ENCODE assay signal across 8 cellular contexts in genomic region chr1:32924881-32925344, GRCh38. TPM values are rescaled to one million over a fixed set of nuclear protein-coding genes. Genes with fewer than 3 reads are reported as not detected.
DNase-seq lines count a peak whose midpoint lies in the region; ATAC-seq and TF ChIP-seq lines count a peak whose summit lies in the region.

No MANE protein-coding gene starts in this region.

- H3K36me3 Mint-ChIP-seq in activated CD4-positive, alpha-beta memory T cell treated with anti-CD3 and anti-CD28 coated beads for 36 hours: no peaks in the 10 kb centered on the region
- H3K36me3 Mint-ChIP-seq in activated CD4-positive, alpha-beta memory T cell treated with anti-CD3 and anti-CD28 coated beads, Interleukin-2, amount 10 ng/mL, durations not matched to agents 7 days and 5 days (ENCODE audit: low read depth): no peaks in the 10 kb centered on the region
- H3K36me3 Mint-ChIP-seq in memory B cell: no peaks in the 10 kb centered on the region

- TF ChIP-seq CTCF in coronary artery (IDR thresholded peaks at IDR 0.05): no peak
- peak in 2 of 5 experiments; percentile 9 to 19 for TF ChIP-seq CTCF in tibial nerve (IDR thresholded peaks at IDR 0.05)

- peak; percentile 25 for DNase-seq in activated CD4-positive, alpha-beta memory T cell treated with anti-CD3 and anti-CD28 coated beads for 36 hours
- DNase-seq in activated CD4-positive, alpha-beta memory T cell treated with anti-CD3 and anti-CD28 coated beads, Interleukin-2, amount 10 ng/mL, durations not matched to agents 7 days and 5 days: no peak
- DNase-seq in coronary artery (ENCODE audit: low spot score): no peak
- no peak for DNase-seq in memory B cell (ENCODE audit: low spot score in 2 of 2)
- DNase-seq in tibial nerve (ENCODE audit: low spot score in 2 of 2): no peak
- DNase-seq in DMS 273 treated with DMSO at 0.1 percent for 48 hours (lab: John Stamatoyannopoulos, UW): no peak
- DNase-seq in kidney glomerular epithelial cell (lab: John Stamatoyannopoulos, UW): no peak
- no peak for DNase-seq in D341Med (ENCODE audit: low spot score)

- H3K4me3 Mint-ChIP-seq in activated CD4-positive, alpha-beta memory T cell treated with anti-CD3 and anti-CD28 coated beads for 36 hours: no peak overlapping the region
- no peak overlapping the region for H3K4me3 Mint-ChIP-seq in activated CD4-positive, alpha-beta memory T cell treated with anti-CD3 and anti-CD28 coated beads, Interleukin-2, amount 10 ng/mL, durations not matched to agents 7 days and 5 days
- H3K4me3 Mint-ChIP-seq in memory B cell: peak overlapping the region; percentile 53

- POLR2A ChIA-PET in activated CD4-positive, alpha-beta memory T cell treated with anti-CD3 and anti-CD28 coated beads for 36 hours (lab: Charles Lee): no interaction called here
- POLR2A ChIA-PET in activated CD4-positive, alpha-beta memory T cell treated with anti-CD3 and anti-CD28 coated beads, Interleukin-2, amount 10 ng/mL, durations not matched to agents 7 days and 5 days (lab: Charles Lee): no interaction called here

- peaks cover 49% of the 10 kb centered on the region for H3K27me3 Mint-ChIP-seq in activated CD4-positive, alpha-beta memory T cell treated with anti-CD3 and anti-CD28 coated beads for 36 hours
- H3K27me3 Mint-ChIP-seq in activated CD4-positive, alpha-beta memory T cell treated with anti-CD3 and anti-CD28 coated beads, Interleukin-2, amount 10 ng/mL, durations not matched to agents 7 days and 5 days: peaks cover 56% of the 10 kb centered on the region
- peaks cover 43% of the 10 kb centered on the region for H3K27me3 Mint-ChIP-seq in memory B cell

- peaks cover 0 to 17% (median 12%) of the 10 kb centered on the region in 4 donors for H3K4me1 ChIP-seq in tibial nerve

- WGBS in tibial nerve, 2 donors: 15 to 18% methylated on average over 15 to 31 of the region's 31 CpGs

- no peaks in the 10 kb centered on the region for H3K9me3 Mint-ChIP-seq in activated CD4-positive, alpha-beta memory T cell treated with anti-CD3 and anti-CD28 coated beads for 36 hours
- H3K9me3 Mint-ChIP-seq in activated CD4-positive, alpha-beta memory T cell treated with anti-CD3 and anti-CD28 coated beads, Interleukin-2, amount 10 ng/mL, durations not matched to agents 7 days and 5 days: no peaks in the 10 kb centered on the region
- peaks cover 4% of the 10 kb centered on the region for H3K9me3 Mint-ChIP-seq in memory B cell

- ATAC-seq in memory B cell (ENCODE audit: low read depth): peak; percentile 41

- no peak overlapping the region for H3K27ac Mint-ChIP-seq in activated CD4-positive, alpha-beta memory T cell treated with anti-CD3 and anti-CD28 coated beads for 36 hours
- no peak overlapping the region for H3K27ac Mint-ChIP-seq in activated CD4-positive, alpha-beta memory T cell treated with anti-CD3 and anti-CD28 coated beads, Interleukin-2, amount 10 ng/mL, durations not matched to agents 7 days and 5 days
- H3K27ac Mint-ChIP-seq in memory B cell: no peak overlapping the region

- TF ChIP-seq EP300 in tibial nerve (IDR thresholded peaks at IDR 0.05): no peak

- peaks cover 17% of the 10 kb centered on the region for H3K4me1 Mint-ChIP-seq in activated CD4-positive, alpha-beta memory T cell treated with anti-CD3 and anti-CD28 coated beads for 36 hours (ENCODE audit: low read depth)
- peaks cover 18% of the 10 kb centered on the region for H3K4me1 Mint-ChIP-seq in activated CD4-positive, alpha-beta memory T cell treated with anti-CD3 and anti-CD28 coated beads, Interleukin-2, amount 10 ng/mL, durations not matched to agents 7 days and 5 days
- H3K4me1 Mint-ChIP-seq in memory B cell: peaks cover 14% of the 10 kb centered on the region

- H3K4me3 ChIP-seq in coronary artery: peak overlapping the region; percentile 48
- peak overlapping the region in 3 of 4 donors; percentile 1 to 26 (median 16) for H3K4me3 ChIP-seq in tibial nerve

- CTCF ChIA-PET in activated CD4-positive, alpha-beta memory T cell treated with anti-CD3 and anti-CD28 coated beads for 36 hours (lab: Charles Lee): interaction anchor here (1.0 kb wide), 1 partner anchor 131 kb away, joined by 4 read pairs; no protein-coding TSS in a partner anchor
- CTCF ChIA-PET in activated CD4-positive, alpha-beta memory T cell treated with anti-CD3 and anti-CD28 coated beads, Interleukin-2, amount 10 ng/mL, durations not matched to agents 7 days and 5 days (lab: Charles Lee): interaction anchor here (0.8 to 1.1 kb wide), 3 partner anchors 82 to 132 kb away, joined by 3 to 4 read pairs (median 3); no protein-coding TSS in a partner anchor

- H3K27ac ChIP-seq in coronary artery: no peak overlapping the region
- H3K27ac ChIP-seq in tibial nerve: peak overlapping the region in 1 of 4 donors; percentile 3

- H3K9me3 ChIP-seq in tibial nerve: no peaks in the 10 kb centered on the region

- TF ChIP-seq POLR2A in tibial nerve (IDR thresholded peaks at IDR 0.05): no peak

- intact Hi-C loops in activated CD4-positive, alpha-beta memory T cell treated with anti-CD3 and anti-CD28 coated beads for 36 hours (cut with micrococcal nuclease): no loop called here

- no peaks in the 10 kb centered on the region for H3K36me3 ChIP-seq in tibial nerve

- H3K27me3 ChIP-seq in tibial nerve: peaks cover 0 to 31% of the 10 kb centered on the region in 2 donors

RNA-seq across cellular contexts. Expression of gene TMEM54, which starts 23.7 kb away (rescaled TPM):
- total RNA-seq in activated CD4-positive, alpha-beta memory T cell treated with anti-CD3 and anti-CD28 coated beads for 36 hours: 1 to 10 TPM; 3.6 to 4.0 TPM
- not detected for total RNA-seq in activated CD4-positive, alpha-beta memory T cell treated with anti-CD3 and anti-CD28 coated beads, Interleukin-2, amount 10 ng/mL, durations not matched to agents 7 days and 5 days
- 10 to 100 TPM; 13.1 to 41.4 (median 26.3) TPM for total RNA-seq in tibial nerve

RNA-seq across cellular contexts. Expression of gene HPCA, which starts 38.6 kb away (rescaled TPM):
- under 1 TPM in 1 of 2 experiments, not detected in 1; 0.29 TPM for total RNA-seq in activated CD4-positive, alpha-beta memory T cell treated with anti-CD3 and anti-CD28 coated beads for 36 hours
- total RNA-seq in activated CD4-positive, alpha-beta memory T cell treated with anti-CD3 and anti-CD28 coated beads, Interleukin-2, amount 10 ng/mL, durations not matched to agents 7 days and 5 days: under 1 TPM; 0.38 to 0.60 TPM
- not detected for total RNA-seq in tibial nerve

RNA-seq across cellular contexts. Expression of gene RNF19B, which starts 39.7 kb away (rescaled TPM):
- 10 to 100 TPM; 72.4 to 72.8 TPM for total RNA-seq in activated CD4-positive, alpha-beta memory T cell treated with anti-CD3 and anti-CD28 coated beads for 36 hours
- total RNA-seq in activated CD4-positive, alpha-beta memory T cell treated with anti-CD3 and anti-CD28 coated beads, Interleukin-2, amount 10 ng/mL, durations not matched to agents 7 days and 5 days: 10 to 100 TPM; 42.9 to 46.9 TPM
- 10 to 100 TPM; 13.9 to 22.9 (median 17.2) TPM for total RNA-seq in tibial nerve

RNA-seq across cellular contexts. Expression of gene FNDC5, which starts 54.2 kb away (rescaled TPM):
- total RNA-seq in activated CD4-positive, alpha-beta memory T cell treated with anti-CD3 and anti-CD28 coated beads for 36 hours: not detected
- total RNA-seq in activated CD4-positive, alpha-beta memory T cell treated with anti-CD3 and anti-CD28 coated beads, Interleukin-2, amount 10 ng/mL, durations not matched to agents 7 days and 5 days: not detected
- under 1 TPM in 1 of 4 donors, not detected in 3; 0.21 TPM for total RNA-seq in tibial nerve
